Comparison of ENCODE assay signal across 1 cellular context in the genomic region with DNA sequence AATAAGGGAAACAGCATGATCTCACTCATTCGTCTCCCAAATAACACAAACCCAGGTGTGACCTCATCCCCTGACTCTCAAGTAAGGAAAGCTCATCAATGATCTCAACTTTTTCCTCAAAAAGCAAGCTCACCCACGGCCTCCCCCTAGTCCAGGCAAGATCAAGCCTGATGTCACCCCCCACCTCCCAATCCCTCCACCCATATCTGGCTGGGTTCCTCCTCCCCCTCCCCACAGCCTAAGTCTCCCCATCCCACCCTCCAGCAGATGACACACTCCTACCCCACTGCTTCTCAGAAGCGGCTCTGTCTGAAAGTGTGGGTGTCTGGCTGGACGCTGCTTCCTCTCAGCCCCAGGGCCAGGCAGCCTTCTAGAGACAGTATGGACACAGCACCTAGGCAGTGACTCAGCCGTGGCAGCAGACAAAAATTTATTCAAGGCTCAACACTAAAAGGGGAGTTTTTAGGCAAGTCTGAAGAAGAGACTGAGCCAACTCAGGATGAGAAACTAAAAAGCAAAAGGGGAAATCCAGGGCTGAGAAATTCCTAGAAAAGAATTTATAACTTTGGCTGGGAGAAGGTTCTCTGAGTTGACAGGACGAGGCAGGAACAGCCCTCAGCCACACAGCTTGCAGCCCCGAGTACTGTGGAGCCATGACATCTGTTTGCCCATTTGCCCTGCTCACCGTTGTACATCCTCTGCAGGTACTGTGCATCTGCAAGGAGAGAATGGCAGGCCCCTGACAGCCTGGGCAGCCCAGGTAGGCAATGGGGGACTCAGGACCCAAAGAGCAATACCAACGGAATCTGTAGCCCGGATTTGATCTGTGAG.
TF ChIP-seq lines count a peak whose summit lies in the region.

No MANE protein-coding gene starts in this region.

TF ChIP-seq in HEK293, 187 proteins besides CTCF, POLR2A, EP300 and RAD21 (continued from another document):
- TF ChIP-seq ZNF398 (tag by site-specific recombination; IDR thresholded peaks at IDR 0.05) (peak; percentile 97), ZNF366 (tag by site-specific recombination; conservative IDR thresholded peaks at IDR 0.05) (peak; percentile 90), ATF2 (tag by site-specific recombination; IDR thresholded peaks at IDR 0.05; ENCODE audit: low read depth) (peak; percentile 82), ZNF660 (tag by site-specific recombination; IDR thresholded peaks at IDR 0.05) (peak; percentile 76; the same call in 1 of the 2 replicates), KLF16 (tag by site-specific recombination; IDR thresholded peaks at IDR 0.05) (no peak), PATZ1 (tag by site-specific recombination; IDR thresholded peaks at IDR 0.05) (peak; percentile 78), ZBTB21 (tag by site-specific recombination; IDR thresholded peaks at IDR 0.05) (peak; percentile 91), ZFHX2 (tag by site-specific recombination; conservative IDR thresholded peaks at IDR 0.05) (peak; percentile 87), GLIS2 (tag by site-specific recombination; IDR thresholded peaks at IDR 0.05) (peak; percentile 71), HOXC10 (CRISPR knock-in tag; IDR thresholded peaks at IDR 0.05) (no peak), ZNF24 (tag by site-specific recombination; IDR thresholded peaks at IDR 0.05) (peak; percentile 58; the same call in 1 of the 2 replicates), EGR2 (tag by site-specific recombination; IDR thresholded peaks at IDR 0.05; ENCODE audit: low read depth) (peak; percentile 85), ZNF416 (tag by site-specific recombination; IDR thresholded peaks at IDR 0.05) (peak; percentile 56; the same call in 1 of the 2 replicates), ZBTB48 (tag by site-specific recombination; IDR thresholded peaks at IDR 0.05) (0 out of 2 replicates have a peak, but pooled peaks have one; percentile 14)
- TF ChIP-seq, protein P1, sequence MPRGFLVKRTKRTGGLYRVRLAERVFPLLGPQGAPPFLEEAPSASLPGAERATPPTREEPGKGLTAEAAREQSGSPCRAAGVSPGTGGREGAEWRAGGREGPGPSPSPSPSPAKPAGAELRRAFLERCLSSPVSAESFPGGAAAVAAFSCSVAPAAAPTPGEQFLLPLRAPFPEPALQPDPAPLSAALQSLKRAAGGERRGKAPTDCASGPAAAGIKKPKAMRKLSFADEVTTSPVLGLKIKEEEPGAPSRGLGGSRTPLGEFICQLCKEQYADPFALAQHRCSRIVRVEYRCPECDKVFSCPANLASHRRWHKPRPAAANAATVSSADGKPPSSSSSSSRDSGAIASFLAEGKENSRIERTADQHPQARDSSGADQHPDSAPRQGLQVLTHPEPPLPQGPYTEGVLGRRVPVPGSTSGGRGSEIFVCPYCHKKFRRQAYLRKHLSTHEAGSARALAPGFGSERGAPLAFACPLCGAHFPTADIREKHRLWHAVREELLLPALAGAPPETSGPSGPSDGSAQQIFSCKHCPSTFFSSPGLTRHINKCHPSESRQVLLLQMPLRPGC (tag by site-specific recombination; IDR thresholded peaks at IDR 0.05): peak; percentile 31; the same call in 1 of the 2 replicates
- TF ChIP-seq, protein P2, sequence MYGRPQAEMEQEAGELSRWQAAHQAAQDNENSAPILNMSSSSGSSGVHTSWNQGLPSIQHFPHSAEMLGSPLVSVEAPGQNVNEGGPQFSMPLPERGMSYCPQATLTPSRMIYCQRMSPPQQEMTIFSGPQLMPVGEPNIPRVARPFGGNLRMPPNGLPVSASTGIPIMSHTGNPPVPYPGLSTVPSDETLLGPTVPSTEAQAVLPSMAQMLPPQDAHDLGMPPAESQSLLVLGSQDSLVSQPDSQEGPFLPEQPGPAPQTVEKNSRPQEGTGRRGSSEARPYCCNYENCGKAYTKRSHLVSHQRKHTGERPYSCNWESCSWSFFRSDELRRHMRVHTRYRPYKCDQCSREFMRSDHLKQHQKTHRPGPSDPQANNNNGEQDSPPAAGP (tag by site-specific recombination; IDR thresholded peaks at IDR 0.05): 0 out of 2 replicates have a peak, but pooled peaks have one; percentile 39
- TF ChIP-seq, protein P3, sequence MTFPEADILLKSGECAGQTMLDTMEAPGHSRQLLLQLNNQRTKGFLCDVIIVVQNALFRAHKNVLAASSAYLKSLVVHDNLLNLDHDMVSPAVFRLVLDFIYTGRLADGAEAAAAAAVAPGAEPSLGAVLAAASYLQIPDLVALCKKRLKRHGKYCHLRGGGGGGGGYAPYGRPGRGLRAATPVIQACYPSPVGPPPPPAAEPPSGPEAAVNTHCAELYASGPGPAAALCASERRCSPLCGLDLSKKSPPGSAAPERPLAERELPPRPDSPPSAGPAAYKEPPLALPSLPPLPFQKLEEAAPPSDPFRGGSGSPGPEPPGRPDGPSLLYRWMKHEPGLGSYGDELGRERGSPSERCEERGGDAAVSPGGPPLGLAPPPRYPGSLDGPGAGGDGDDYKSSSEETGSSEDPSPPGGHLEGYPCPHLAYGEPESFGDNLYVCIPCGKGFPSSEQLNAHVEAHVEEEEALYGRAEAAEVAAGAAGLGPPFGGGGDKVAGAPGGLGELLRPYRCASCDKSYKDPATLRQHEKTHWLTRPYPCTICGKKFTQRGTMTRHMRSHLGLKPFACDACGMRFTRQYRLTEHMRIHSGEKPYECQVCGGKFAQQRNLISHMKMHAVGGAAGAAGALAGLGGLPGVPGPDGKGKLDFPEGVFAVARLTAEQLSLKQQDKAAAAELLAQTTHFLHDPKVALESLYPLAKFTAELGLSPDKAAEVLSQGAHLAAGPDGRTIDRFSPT (tag by site-specific recombination; IDR thresholded peaks at IDR 0.05): peak; percentile 44
